8 cellular contexts compared by ENCODE assay signal in genomic region chr20:63580796-63581461, GRCh38. TPM values are rescaled to one million over a fixed set of nuclear protein-coding genes. Genes with fewer than 3 reads are reported as not detected.
DNase-seq lines count a peak whose midpoint lies in the region; ATAC-seq and TF ChIP-seq lines count a peak whose summit lies in the region.

No MANE protein-coding gene starts in this region.

- no peak overlapping the region for H4K91ac ChIP-seq in H9 (ENCODE audit: insufficient read length, low read depth, low read length)

- H4K20me1 ChIP-seq in BLaER1, result no peaks in the 10 kb centered on the region; the same call in 1 of the 2 replicates
- H4K20me1 ChIP-seq in H9 (ENCODE audit: control insufficient read depth, insufficient read depth, insufficient read length), result no peaks in the 10 kb centered on the region
- H4K20me1 ChIP-seq in SU-DHL-6 (ENCODE audit: low read depth, low read length), result no peaks in the 10 kb centered on the region

- no peaks in the 10 kb centered on the region for H3K9me2 ChIP-seq in SU-DHL-6 (replicated peaks; ENCODE audit: insufficient read depth, low read length)

- H3K27ac ChIP-seq in BLaER1 (no peak overlapping the region), H9 (ENCODE audit: insufficient read length, low read depth, low read length) (no peak overlapping the region), SU-DHL-6 (ENCODE audit: low read depth, low read length) (no peak overlapping the region)

- no peak overlapping the region for H3K56ac ChIP-seq in H9 (ENCODE audit: insufficient read length, low read depth, low read length)

- H4K8ac ChIP-seq in H9 (replicated peaks; ENCODE audit: insufficient read length, low read depth, low read length), result no peak overlapping the region

- no peaks in the 10 kb centered on the region for H3K9me3 Mint-ChIP-seq in H9
- no peaks in the 10 kb centered on the region for H3K9me3 Mint-ChIP-seq in activated naive CD8-positive, alpha-beta T cell treated with anti-CD3 and anti-CD28 coated beads, Interleukin-2, amount 50 U/mL, for 24 hours

- H3K27me3 ChIP-seq in BLaER1 (no peaks in the 10 kb centered on the region), H9 (ENCODE audit: insufficient read depth, low read length) (no peaks in the 10 kb centered on the region), SU-DHL-6 (ENCODE audit: low read length) (no peaks in the 10 kb centered on the region)

- no peak overlapping the region for H3K23ac ChIP-seq in H9 (ENCODE audit: insufficient read length, low read depth, low read length)

- H3K36me3 ChIP-seq in BLaER1 (no peaks in the 10 kb centered on the region), SU-DHL-6 (ENCODE audit: low read length) (no peaks in the 10 kb centered on the region)

- no peak overlapping the region for H2BK12ac ChIP-seq in H9 (ENCODE audit: insufficient read length, low read depth, low read length)

- no peaks in the 10 kb centered on the region for H3K36me3 Mint-ChIP-seq in H9 (ENCODE audit: insufficient read depth in 1 of 3, low read depth in 3 of 3)
- no peaks in the 10 kb centered on the region for H3K36me3 Mint-ChIP-seq in activated naive CD8-positive, alpha-beta T cell treated with anti-CD3 and anti-CD28 coated beads, Interleukin-2, amount 50 U/mL, for 24 hours (ENCODE audit: low read depth)

- H3K27ac Mint-ChIP-seq in H9, result no peak overlapping the region
- no peak overlapping the region for H3K27ac Mint-ChIP-seq in activated naive CD8-positive, alpha-beta T cell treated with anti-CD3 and anti-CD28 coated beads, Interleukin-2, amount 50 U/mL, for 24 hours

- H3K4me3 Mint-ChIP-seq in H9, result no peak overlapping the region
- H3K4me3 Mint-ChIP-seq in activated naive CD8-positive, alpha-beta T cell treated with anti-CD3 and anti-CD28 coated beads, Interleukin-2, amount 50 U/mL, for 24 hours, result no peak overlapping the region

- H3K23me2 ChIP-seq in H9 (ENCODE audit: insufficient read length, low read depth, low read length, poor library complexity, severe bottlenecking), result no peaks in the 10 kb centered on the region

- H2BK20ac ChIP-seq in H9 (ENCODE audit: low read depth, low read length, poor library complexity, severe bottlenecking), result no peak overlapping the region

- no CpG with 5 or more reads among the region's 12 CpGs for WGBS in H9 (ENCODE audit: extremely low coverage, insufficient read length, low lambda C conversion rate)

- H3K14ac ChIP-seq in H9 (ENCODE audit: insufficient read depth, low read length), result no peak overlapping the region

- H3K4me1 ChIP-seq in BLaER1, result peaks cover 37% of the 10 kb centered on the region
- no peaks in the 10 kb centered on the region for H3K4me1 ChIP-seq in H9 (ENCODE audit: insufficient read depth, low read length)

- TF ChIP-seq CTCF in H9 (conservative IDR thresholded peaks at IDR 0.05) (peak; percentile 63), SU-DHL-6 (IDR thresholded peaks at IDR 0.05; ENCODE audit: insufficient read depth, low read length, poor library complexity, severe bottlenecking) (peak; percentile 22)

- no peak overlapping the region for H2AK5ac ChIP-seq in H9 (ENCODE audit: insufficient read length, low read length)

- ATAC-seq in activated naive CD8-positive, alpha-beta T cell treated with anti-CD3 and anti-CD28 coated beads, Interleukin-2, amount 50 U/mL, for 24 hours, result peak; percentile 76
- ATAC-seq in left colon (peak; percentile 62), HG02870 (IDR thresholded peaks at IDR 0.05; ENCODE audit: unreplicated experiment) (no peak)

- peak overlapping the region; percentile 13; the same call in 1 of the 2 replicates for H3K4me2 ChIP-seq in BLaER1
- no peak overlapping the region for H3K4me2 ChIP-seq in H9 (ENCODE audit: insufficient read depth, insufficient read length, low read length)
- H3K4me2 ChIP-seq in SU-DHL-6 (ENCODE audit: low read depth, low read length, poor library complexity, severe bottlenecking), result no peak overlapping the region

- no peaks in the 10 kb centered on the region for H3K79me1 ChIP-seq in H9 (ENCODE audit: insufficient read depth, low read depth, low read length, poor library complexity, severe bottlenecking)

- no peaks in the 10 kb centered on the region for H3K79me2 ChIP-seq in H9 (ENCODE audit: insufficient read depth, low read length)
- no peaks in the 10 kb centered on the region for H3K79me2 ChIP-seq in SU-DHL-6 (ENCODE audit: insufficient read depth, low read length)

- H3T11ph ChIP-seq in H9 (ENCODE audit: low read length), result no peak overlapping the region

- H2BK120ac ChIP-seq in H9 (ENCODE audit: low read depth, low read length, poor library complexity, severe bottlenecking), result no peak overlapping the region

- no peak overlapping the region for H4K5ac ChIP-seq in H9 (ENCODE audit: insufficient read length, low read depth, low read length)

- H3K27me3 Mint-ChIP-seq in H9 (ENCODE audit: low read depth), result peaks cover 2% of the 10 kb centered on the region
- H3K27me3 Mint-ChIP-seq in activated naive CD8-positive, alpha-beta T cell treated with anti-CD3 and anti-CD28 coated beads, Interleukin-2, amount 50 U/mL, for 24 hours, result peaks cover 6% of the 10 kb centered on the region

- peak; percentile 52 for DNase-seq in H9
- DNase-seq in activated naive CD8-positive, alpha-beta T cell treated with anti-CD3 and anti-CD28 coated beads, Interleukin-2, amount 50 U/mL, for 24 hours, result peak; percentile 60
- peak in 1 of 2 donors; percentile 62 for DNase-seq in left colon
- DNase-seq in stimulated activated CD8-positive, alpha-beta memory T cell treated with anti-CD3 and anti-CD28 coated beads, Interleukin-7, amount 100 ng/mL, for 1 hour (ENCODE audit: low read depth in 2 of 2), result peak; percentile 33 to 59
- DNase-seq in NCI-H187 treated with DMSO at 0.1 percent for 48 hours (lab: John Stamatoyannopoulos, UW), result no peak

- no peaks in the 10 kb centered on the region for H3K9me3 ChIP-seq in BLaER1
- no peaks in the 10 kb centered on the region for H3K9me3 ChIP-seq in H9 (ENCODE audit: control insufficient read depth, low read depth, low read length)
- H3K9me3 ChIP-seq in SU-DHL-6 (ENCODE audit: insufficient read depth, low read length), result no peaks in the 10 kb centered on the region

- no peaks in the 10 kb centered on the region for H3F3A ChIP-seq in SU-DHL-6 (ENCODE audit: insufficient read depth)

- intact Hi-C loops in left colon (cut with DNase I, micrococcal nuclease), result no loop called here

- H2AFZ ChIP-seq in H9 (ENCODE audit: low read length) (no peak overlapping the region), SU-DHL-6 (ENCODE audit: low read depth, low read length, severe bottlenecking) (no peak overlapping the region)

- no peak overlapping the region for H3K4me3 ChIP-seq in BLaER1
- H3K4me3 ChIP-seq in SU-DHL-6 (ENCODE audit: insufficient read depth, low read length, poor library complexity, severe bottlenecking), result no peak overlapping the region

- H3K4me1 Mint-ChIP-seq in H9, result peaks cover 8 to 13% of the 10 kb centered on the region in 2 experiments
- H3K4me1 Mint-ChIP-seq in activated naive CD8-positive, alpha-beta T cell treated with anti-CD3 and anti-CD28 coated beads, Interleukin-2, amount 50 U/mL, for 24 hours, result peaks cover 2% of the 10 kb centered on the region

- H2BK15ac ChIP-seq in H9 (ENCODE audit: low read depth, low read length), result no peak overlapping the region

- no peak overlapping the region for H2BK5ac ChIP-seq in H9 (ENCODE audit: insufficient read length, low read length)

- H3K18ac ChIP-seq in H9 (ENCODE audit: insufficient read length, low read depth, low read length), result no peak overlapping the region

- no peak overlapping the region for H3K4ac ChIP-seq in H9 (ENCODE audit: low read depth, low read length)

- H3K9ac ChIP-seq in BLaER1 (no peak overlapping the region), H9 (ENCODE audit: extremely low read depth, insufficient read length, low read length) (no peak overlapping the region), SU-DHL-6 (ENCODE audit: low read length) (no peak overlapping the region)

RNA-seq across cellular contexts. Expression of gene HELZ2, which starts 6.9 kb away (rescaled TPM):
- total RNA-seq in H9 (2021) (27.9 and 29.3 TPM in 2 replicates), left colon (10 to 100 TPM; 39.2 to 43.0 TPM)

RNA-seq across cellular contexts. Expression of gene FNDC11, which starts 27.0 kb away (rescaled TPM):
- 2.5 and 2.7 TPM in 2 replicates for total RNA-seq in H9 (2021)
- total RNA-seq in left colon, result under 1 TPM in 1 of 2 donors, not detected in 1; 0.42 TPM

RNA-seq across cellular contexts. Expression of gene SRMS, which starts 33.4 kb away (rescaled TPM):
- total RNA-seq in H9 (2021) (0.70 and 0.79 TPM in 2 replicates), left colon (1 to 10 TPM; 2.4 to 4.6 TPM)

RNA-seq across cellular contexts. Expression of gene PTK6, which starts 43.8 kb away (rescaled TPM):
- total RNA-seq in H9 (2021) (0.44 and 0.46 TPM in 2 replicates), left colon (100 to 1,000 TPM in 1 of 2 donors, 10 to 100 TPM in 1; 85.7 to 117 TPM)

RNA-seq across cellular contexts. Expression of gene GMEB2, which starts 46.0 kb away (rescaled TPM):
- 14.3 and 14.8 TPM in 2 replicates for total RNA-seq in H9 (2021)
- total RNA-seq in left colon, result 10 to 100 TPM in 1 of 2 donors, 1 to 10 TPM in 1; 9.7 to 11.6 TPM
